In the genomic region with DNA sequence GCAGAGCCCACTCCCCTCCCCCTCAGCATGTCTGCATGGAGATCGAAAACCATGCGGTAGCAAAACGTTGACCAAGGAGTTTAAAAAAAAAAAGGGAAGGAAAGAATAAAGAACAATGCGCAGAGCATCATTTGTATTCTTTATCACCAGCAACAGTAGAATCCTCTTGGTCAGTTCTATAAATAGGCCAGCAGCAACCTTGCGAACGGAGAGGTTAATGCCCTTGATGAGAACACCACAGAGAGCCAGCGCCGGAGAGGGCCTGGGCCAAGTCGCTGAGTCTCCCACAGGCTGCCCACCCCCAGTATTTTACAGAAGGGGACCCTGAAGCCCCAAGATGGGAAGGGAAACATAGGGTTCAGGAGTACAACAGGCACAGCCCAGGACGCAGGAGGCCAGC, we compare ENCODE assay signal across 16 cellular contexts. TPM values are rescaled to one million over a fixed set of nuclear protein-coding genes. Genes with fewer than 3 reads are reported as not detected.
DNase-seq lines count a peak whose midpoint lies in the region; ATAC-seq, FAIRE-seq and TF ChIP-seq lines count a peak whose summit lies in the region.
"Had no signal": no experiment of that assay in that cellular context is flagged by ENCODE, and none has a peak within 500 bp of the region (broad histone marks: within the 10 kb centered on the region; RNA-seq: fewer than 3 reads in every experiment).

No MANE protein-coding gene starts in this region.

- no peak overlapping the region for H3K9ac ChIP-seq in K562 (ENCODE audit: insufficient read depth in 1 of 2, low read depth in 2 of 2, low read length in 2 of 2)

- H3K9me3 ChIP-seq in heart left ventricle, result no peaks in the 10 kb centered on the region
- no peaks in the 10 kb centered on the region for H3K9me3 ChIP-seq in right atrium auricular region
- no peaks in the 10 kb centered on the region for H3K9me3 ChIP-seq in K562 (replicated peaks; ENCODE audit: control insufficient read depth, insufficient read depth, low read depth, low read length)
- H3K9me3 ChIP-seq in upper lobe of left lung, result no peaks in the 10 kb centered on the region
- H3K9me3 ChIP-seq: A549 had no signal

- no peak for FAIRE-seq in K562 (lab: Jason Lieb, UNC)
- FAIRE-seq: A549 had no signal

- H3K27me3 ChIP-seq in heart left ventricle, result peaks cover 0 to 6% (median 0%) of the 10 kb centered on the region in 9 donors
- H3K27me3 ChIP-seq in right atrium auricular region, result no peaks in the 10 kb centered on the region
- H3K27me3 ChIP-seq in K562 (ENCODE audit: control insufficient read depth in 2 of 2, insufficient read depth in 2 of 2, low read length in 2 of 2), result no peaks in the 10 kb centered on the region
- no peaks in the 10 kb centered on the region for H3K27me3 ChIP-seq in upper lobe of left lung

- no peak for TF ChIP-seq RAD21 in K562 (CRISPR knock-in tag; conservative IDR thresholded peaks at IDR 0.05 in 1 of 2, IDR thresholded peaks at IDR 0.05 in 1 of 2)

- no peaks in the 10 kb centered on the region for H3K9me3 Mint-ChIP-seq in endothelial cell (ENCODE audit: unreplicated experiment)
- H3K9me3 Mint-ChIP-seq: CD4-positive, alpha-beta memory T cell had no signal

- H3K4me3 ChIP-seq in heart left ventricle (no peak overlapping the region), right atrium auricular region (no peak overlapping the region), K562 (no peak overlapping the region), upper lobe of left lung (no peak overlapping the region)
- H3K4me3 ChIP-seq: A549 had no signal

- peaks cover 15% of the 10 kb centered on the region; the same call in 1 of the 3 replicates for H3K79me2 ChIP-seq in K562 (ENCODE audit: control insufficient read depth, insufficient read depth, low read length)

- peaks cover 11% of the 10 kb centered on the region for H3K27me3 Mint-ChIP-seq in endothelial cell (ENCODE audit: unreplicated experiment)
- H3K27me3 Mint-ChIP-seq: CD4-positive, alpha-beta memory T cell had no signal

- no peak for TF ChIP-seq POLR2A in heart left ventricle (IDR thresholded peaks at IDR 0.05)
- TF ChIP-seq POLR2A in K562 (conservative IDR thresholded peaks at IDR 0.05), result no peak
- no peak for TF ChIP-seq POLR2A in upper lobe of left lung (IDR thresholded peaks at IDR 0.05)

- TF ChIP-seq CTCF in heart left ventricle (IDR thresholded peaks at IDR 0.05) (no peak), right atrium auricular region (IDR thresholded peaks at IDR 0.05) (no peak), K562 (IDR thresholded peaks at IDR 0.05 in 2 of 3, conservative IDR thresholded peaks at IDR 0.05 in 1 of 3; ENCODE audit: insufficient read depth in 2 of 3, low read depth in 1 of 3, low read length in 3 of 3) (no peak), endothelial cell (IDR thresholded peaks at IDR 0.05; ENCODE audit: unreplicated experiment) (no peak), upper lobe of left lung (IDR thresholded peaks at IDR 0.05) (no peak)

- H3K27ac ChIP-seq in heart left ventricle, result no peak overlapping the region
- no peak overlapping the region for H3K27ac ChIP-seq in right atrium auricular region
- no peak overlapping the region for H3K27ac ChIP-seq in K562 (ENCODE audit: extremely low read depth, low read depth, low read length)
- no peak overlapping the region for H3K27ac ChIP-seq in upper lobe of left lung
- H3K27ac ChIP-seq: A549 had no signal

- H3K4me1 ChIP-seq in heart left ventricle (peaks cover 0 to 25% (median 0%) of the 10 kb centered on the region in 12 donors), right atrium auricular region (peaks cover 0 to 8% of the 10 kb centered on the region in 2 donors), K562 (replicated peaks in 1 of 2; ENCODE audit: control insufficient read depth in 2 of 2, insufficient read depth in 2 of 2, low read length in 2 of 2) (peaks cover 0 to 19% of the 10 kb centered on the region in 2 experiments; a peak in 3 of 5 replicates), upper lobe of left lung (no peaks in the 10 kb centered on the region)

- no peaks in the 10 kb centered on the region for H3K9me1 ChIP-seq in K562 (ENCODE audit: control insufficient read depth, insufficient read depth, low read length)

- intact Hi-C loops in heart left ventricle (cut with DNase I) (no loop called here), K562 (cut with micrococcal nuclease) (no loop called here)

- no peak overlapping the region for H3K27ac Mint-ChIP-seq in endothelial cell (ENCODE audit: unreplicated experiment)

- H3K36me3 ChIP-seq in heart left ventricle (no peaks in the 10 kb centered on the region), right atrium auricular region (no peaks in the 10 kb centered on the region), K562 (ENCODE audit: control insufficient read depth, insufficient read depth, low read length) (peaks cover 4% of the 10 kb centered on the region; the same call in 2 of the 3 replicates), upper lobe of left lung (no peaks in the 10 kb centered on the region)

- DNase-seq in heart left ventricle (peak in 1 of 5 donors; percentile 50), right atrium auricular region (ENCODE audit: low spot score) (no peak), OCI-M1 (lab: John Stamatoyannopoulos, UW) (peak; percentile 16), K562 (ENCODE audit: extremely low read depth in 1 of 4, low spot score in 3 of 4) (no peak), cortex of kidney (lab: John Stamatoyannopoulos, UW) (no peak), SHP77 (lab: John Stamatoyannopoulos, UW) (no peak), endothelial cell (ENCODE audit: low spot score) (no peak), upper lobe of left lung (no peak)
- DNase-seq: CD4-positive, alpha-beta memory T cell; DMS79 treated with DMSO at 0.1 percent for 48 hours; H7; KG1; NCI-H187 treated with DMSO at 0.1 percent for 48 hours; NCI-H774; RPMI8226 had no signal

- in situ Hi-C loops in K562 (cut with MboI), result no loop called here

- no TSS peak for BruUV-seq in K562 (replicated peaks; lab: Mats Ljungman, UMichigan)

- POLR2A ChIA-PET in K562 (lab: Yijun Ruan, JAX), result interaction anchor here (0.6 kb wide), 1 partner anchor 48 kb away, joined by 3 read pairs; no protein-coding TSS in a partner anchor

- WGBS in heart left ventricle, 4 donors, result 27 to 37% (median 33%) methylated on average over 10 of the region's 10 CpGs
- WGBS in K562 (ENCODE audit: insufficient coverage, low coverage, missing lambda C conversion rate), result 23% methylated on average over 10 of the region's 10 CpGs
- 45 to 51% methylated on average over 10 of the region's 10 CpGs for WGBS in upper lobe of left lung, 2 donors

- no peak overlapping the region for H3K4me3 Mint-ChIP-seq in endothelial cell (ENCODE audit: unreplicated experiment)
- H3K4me3 Mint-ChIP-seq: CD4-positive, alpha-beta memory T cell had no signal

- H3K36me3 Mint-ChIP-seq in endothelial cell (ENCODE audit: low read depth, unreplicated experiment), result no peaks in the 10 kb centered on the region
- H3K36me3 Mint-ChIP-seq: CD4-positive, alpha-beta memory T cell had no signal

- no peak overlapping the region for H3K4me2 ChIP-seq in K562 (ENCODE audit: insufficient read depth, low read length)
- H3K4me2 ChIP-seq: A549 had no signal

- TF ChIP-seq EP300 in K562 (IDR thresholded peaks at IDR 0.05; ENCODE audit: low read length), result no peak
- TF ChIP-seq EP300 in upper lobe of left lung (IDR thresholded peaks at IDR 0.05), result no peak

- peaks cover 4% of the 10 kb centered on the region; the same call in 1 of the 2 replicates for H4K20me1 ChIP-seq in K562 (replicated peaks; ENCODE audit: control insufficient read depth, insufficient read depth, low read length)

- ATAC-seq in heart left ventricle (peak in 3 of 4 donors; percentile 45 to 69 (median 67)), K562 (peak; percentile 12; the same call in 1 of the 3 replicates), upper lobe of left lung (ENCODE audit: low FRiP score in 2 of 2) (no peak)
- ATAC-seq: A549 had no signal

- peaks cover 6% of the 10 kb centered on the region for H3K4me1 Mint-ChIP-seq in endothelial cell (ENCODE audit: unreplicated experiment)

- H2AFZ ChIP-seq in K562 (ENCODE audit: low read depth, low read length), result no peak overlapping the region

- CTCF ChIA-PET in K562 (lab: Yijun Ruan, JAX; ENCODE audit: low intra/inter-chr PET ratio), result no interaction called here

TF ChIP-seq in K562, 482 proteins besides CTCF, POLR2A, EP300 and RAD21 (continues in another document):
- TF ChIP-seq ZFX (CRISPR knock-in tag; IDR thresholded peaks at IDR 0.05) (0 out of 2 replicates have a peak, but pooled peaks have one; percentile 4), ETS2 (tag; IDR thresholded peaks at IDR 0.05; ENCODE audit: borderline replicate concordance, poor library complexity, severe bottlenecking) (no peak), MEF2A (IDR thresholded peaks at IDR 0.05; ENCODE audit: control insufficient read depth, low read depth, low read length) (peak; percentile 76), SOX6 (IDR thresholded peaks at IDR 0.05) (peak; percentile 64; the same call in 1 of the 2 replicates), ZNF124 (CRISPR knock-in tag; IDR thresholded peaks at IDR 0.05) (no peak), ZNF57 (CRISPR knock-in tag; IDR thresholded peaks at IDR 0.05) (no peak)
- TF ChIP-seq, protein P1, sequence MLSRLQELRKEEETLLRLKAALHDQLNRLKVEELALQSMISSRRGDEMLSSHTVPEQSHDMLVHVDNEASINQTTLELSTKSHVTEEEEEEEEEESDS (CRISPR knock-in tag; IDR thresholded peaks at IDR 0.05), result no peak

RNA-seq across cellular contexts. Expression of a gene that starts 22.7 kb away (rescaled TPM):
- total RNA-seq in heart left ventricle (1 to 10 TPM in 3 of 9 donors, under 1 TPM in 6; 0.12 to 1.4 (median 0.56) TPM), right atrium auricular region (1 to 10 TPM; 2.6 to 8.2 TPM), K562 (2014; rRNA removed) (9.0 and 10.1 TPM in 2 replicates), K562 (2014; rRNA removed; fragmentation: Illumina TruSeq; extraction: Trizol) (1.1 and 2.0 TPM in 2 replicates), K562 (2015; rRNA removed; fragmentation: Illumina TruSeq; extraction: Trizol) (3.0 and 3.5 TPM in 2 replicates), K562 (2021) (14.1 and 17.1 TPM in 2 replicates), endothelial cell (ENCODE audit: unreplicated experiment) (4.1 TPM), upper lobe of left lung (10 to 100 TPM in 2 of 6 donors, 1 to 10 TPM in 4; 2.5 to 17.8 (median 5.6) TPM)
- polyA plus RNA-seq in heart left ventricle (under 1 TPM; 0.37 to 0.61 TPM), K562 (2011; rRNA removed) (3.0 and 5.3 TPM in 2 replicates), K562 (2014; fragmentation: Illumina TruSeq; extraction: Trizol) (5.1 and 6.2 TPM in 2 replicates), K562 (2014; fragmentation: Nextera tagmentation; extraction: Ambion mirVana) (under 1 TPM; 0.31 TPM), K562 (2014; rRNA removed) (10.4 and 10.5 TPM in 2 replicates)
- total RNA-seq in K562 (2011; cell fraction: chromatin; rRNA removed; ENCODE audit: low replicate concordance), result 13.7 and 31.3 TPM in 2 replicates
- total RNA-seq in K562 (2011; cell fraction: nucleolus; rRNA removed), result 20.9 and 25.0 TPM in 2 replicates
- total RNA-seq in K562 (2011; cell fraction: nucleoplasm; rRNA removed), result 17.4 and 19.4 TPM in 2 replicates
- 3.4 and 4.9 TPM in 2 replicates for polyA plus RNA-seq in K562 (2011; cell fraction: cytosol; rRNA removed)
- polyA plus RNA-seq in K562 (2011; cell fraction: nucleus; rRNA removed), result 39.6 and 62.6 TPM in 2 replicates
- 10.1 and 16.2 TPM in 2 replicates for polyA plus RNA-seq in K562 (2012)
- polyA minus RNA-seq in K562 (2011; rRNA and poly(A)+ RNA removed), result 0.84 and 1.2 TPM in 2 replicates
- polyA minus RNA-seq in K562 (2011; cell fraction: cytosol; rRNA and poly(A)+ RNA removed), result 3.1 and 3.9 TPM in 2 replicates
- 14.1 and 15.1 TPM in 2 replicates for polyA minus RNA-seq in K562 (2011; cell fraction: nucleus; rRNA and poly(A)+ RNA removed)

Comparison
In these comparisons a context has a peak if more than half of its experiments do, and no peak if none do; other contexts are left out.
1. ATAC-seq: peak in heart left ventricle (3 of 4) and K562 (single experiment); none in upper lobe of left lung (0 of 2).